8 cellular contexts compared by ENCODE assay signal in genomic region chr5:62538017-62538942, GRCh38. TPM values are rescaled to one million over a fixed set of nuclear protein-coding genes. Genes with fewer than 3 reads are reported as not detected.
DNase-seq lines count a peak whose midpoint lies in the region; ATAC-seq and TF ChIP-seq lines count a peak whose summit lies in the region.

No MANE protein-coding gene starts in this region.

- peak; percentile 27 for DNase-seq in GM12865 (ENCODE audit: low read depth)
- peak; percentile 17 to 46 for DNase-seq in activated T-cell treated with anti-CD3 and anti-CD28 coated beads, Interleukin-2, amount 50 U/mL, for 72 hours
- no peak for DNase-seq in lower lobe of right lung
- DNase-seq in kidney glomerular epithelial cell (lab: John Stamatoyannopoulos, UW): no peak
- DNase-seq in Calu3: no peak
- DNase-seq in progenitor cell of endocrine pancreas (ENCODE audit: low spot score, unreplicated experiment): no peak

- BruUV-seq in Calu3 (replicated peaks; lab: Mats Ljungman, UMichigan): no TSS peak

- H3K4me3 ChIP-seq in GM12865 (ENCODE audit: low read depth, low read length) (no peak overlapping the region), lower lobe of right lung (no peak overlapping the region)

- H3K9me3 Mint-ChIP-seq in activated T-cell treated with anti-CD3 and anti-CD28 coated beads, Interleukin-2, amount 50 U/mL, for 72 hours: peaks cover 5% of the 10 kb centered on the region in 2 donors
- peaks cover 3% of the 10 kb centered on the region for H3K9me3 Mint-ChIP-seq in Calu3 (ENCODE audit: low read depth, unreplicated experiment)
- H3K9me3 Mint-ChIP-seq in progenitor cell of endocrine pancreas (ENCODE audit: low read depth): no peaks in the 10 kb centered on the region

- peak; percentile 47 for ATAC-seq in HG02623 (IDR thresholded peaks at IDR 0.05; ENCODE audit: unreplicated experiment)
- peak; percentile 96 to 99 for ATAC-seq in activated T-cell treated with anti-CD3 and anti-CD28 coated beads, Interleukin-2, amount 50 U/mL, for 72 hours (replicated peaks in 1 of 2)
- peak; percentile 55 to 91 for ATAC-seq in lower lobe of right lung
- no peak for ATAC-seq in GM18870 (IDR thresholded peaks at IDR 0.05; ENCODE audit: unreplicated experiment)

- TF ChIP-seq CTCF in GM12865 (IDR thresholded peaks at IDR 0.05; ENCODE audit: insufficient read depth, low read depth, low read length, missing control alignments) (no peak), lower lobe of right lung (IDR thresholded peaks at IDR 0.05) (no peak), Calu3 (IDR thresholded peaks at IDR 0.05; ENCODE audit: unreplicated experiment) (no peak), progenitor cell of endocrine pancreas (IDR thresholded peaks at IDR 0.05; ENCODE audit: unreplicated experiment) (no peak)

- no peaks in the 10 kb centered on the region for H3K27me3 Mint-ChIP-seq in activated T-cell treated with anti-CD3 and anti-CD28 coated beads, Interleukin-2, amount 50 U/mL, for 72 hours (ENCODE audit: low read depth)
- H3K27me3 Mint-ChIP-seq in Calu3 (ENCODE audit: unreplicated experiment) (no peaks in the 10 kb centered on the region), progenitor cell of endocrine pancreas (no peaks in the 10 kb centered on the region)

- peak overlapping the region; percentile 69 for H3K27ac Mint-ChIP-seq in activated T-cell treated with anti-CD3 and anti-CD28 coated beads, Interleukin-2, amount 50 U/mL, for 72 hours
- H3K27ac Mint-ChIP-seq in Calu3 (ENCODE audit: unreplicated experiment) (no peak overlapping the region), progenitor cell of endocrine pancreas (no peak overlapping the region)

- no peaks in the 10 kb centered on the region for H3K9me3 ChIP-seq in lower lobe of right lung

- peaks cover 11% of the 10 kb centered on the region for H3K4me1 Mint-ChIP-seq in activated T-cell treated with anti-CD3 and anti-CD28 coated beads, Interleukin-2, amount 50 U/mL, for 72 hours (ENCODE audit: low read depth)
- no peaks in the 10 kb centered on the region for H3K4me1 Mint-ChIP-seq in Calu3 (ENCODE audit: low read depth, unreplicated experiment)
- H3K4me1 Mint-ChIP-seq in progenitor cell of endocrine pancreas (ENCODE audit: low read depth): peaks cover under 1% of the 10 kb centered on the region

- peak overlapping the region in 1 of 2 donors; percentile 18 for H3K4me3 Mint-ChIP-seq in activated T-cell treated with anti-CD3 and anti-CD28 coated beads, Interleukin-2, amount 50 U/mL, for 72 hours
- H3K4me3 Mint-ChIP-seq in Calu3 (ENCODE audit: low read depth, unreplicated experiment) (no peak overlapping the region), progenitor cell of endocrine pancreas (ENCODE audit: low read depth) (no peak overlapping the region)

- no peaks in the 10 kb centered on the region for H3K27me3 ChIP-seq in lower lobe of right lung (ENCODE audit: low read depth)

- H3K4me1 ChIP-seq in lower lobe of right lung: no peaks in the 10 kb centered on the region

- H3K36me3 Mint-ChIP-seq in activated T-cell treated with anti-CD3 and anti-CD28 coated beads, Interleukin-2, amount 50 U/mL, for 72 hours (ENCODE audit: insufficient read depth in 2 of 2): peaks cover 7 to 11% of the 10 kb centered on the region in 2 donors
- H3K36me3 Mint-ChIP-seq in Calu3 (ENCODE audit: insufficient read depth, unreplicated experiment): peaks cover 6% of the 10 kb centered on the region
- H3K36me3 Mint-ChIP-seq in progenitor cell of endocrine pancreas (ENCODE audit: insufficient read depth): peaks cover 7% of the 10 kb centered on the region

- intact Hi-C loops in lower lobe of right lung (cut with DNase I): no loop called here
- intact Hi-C loops in Calu3 (cut with micrococcal nuclease; ENCODE audit: unreplicated experiment): no loop called here

- no peaks in the 10 kb centered on the region for H3K36me3 ChIP-seq in lower lobe of right lung

- CTCF ChIA-PET in Calu3 (lab: Charles Lee): no interaction called here

- no peak overlapping the region for H3K27ac ChIP-seq in lower lobe of right lung

RNA-seq across cellular contexts. Expression of gene LRRC70, which starts 40.3 kb away (rescaled TPM):
- total RNA-seq in activated T-cell treated with anti-CD3 and anti-CD28 coated beads, Interleukin-2, amount 50 U/mL, for 72 hours: 1 to 10 TPM in 1 of 2 donors, under 1 TPM in 1; 0.86 to 1.5 TPM
- 1.1 TPM for total RNA-seq in lower lobe of right lung
- total RNA-seq in Calu3 (2022): 1.1 and 2.1 TPM in 2 replicates
- 0.75 and 0.77 TPM in 2 replicates for total RNA-seq in progenitor cell of endocrine pancreas

Comparison
In these comparisons a context has a peak if more than half of its experiments do, and no peak if none do; other contexts are left out.
1. DNase-seq: peak in GM12865 (single experiment) and activated T-cell treated with anti-CD3 and anti-CD28 coated beads, Interleukin-2, amount 50 U/mL, for 72 hours (2 of 2); none in lower lobe of right lung (single experiment), kidney glomerular epithelial cell (single experiment), Calu3 (single experiment) and progenitor cell of endocrine pancreas (single experiment).